Comparison of ENCODE assay signal across 16 cellular contexts in the genomic region with DNA sequence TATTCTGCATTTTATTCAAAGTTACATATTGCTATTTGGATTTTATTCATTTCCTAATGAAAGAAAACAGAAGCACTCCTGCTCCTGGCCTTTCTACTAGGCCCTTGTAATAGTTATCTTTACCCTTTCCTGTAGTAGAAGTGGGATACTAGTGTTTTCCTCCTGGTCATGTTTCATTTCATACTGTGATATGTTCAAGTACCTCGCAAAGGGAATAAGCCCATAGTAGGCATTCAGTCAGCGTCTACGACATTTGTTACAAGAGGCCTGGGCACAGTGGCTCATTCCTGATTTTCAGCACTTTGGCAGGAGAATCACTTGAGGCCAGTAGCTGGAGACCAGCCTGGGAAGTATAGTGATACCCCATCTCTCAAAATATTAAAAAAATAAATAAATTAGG.
DNase-seq lines count a peak whose midpoint lies in the region; ATAC-seq and TF ChIP-seq lines count a peak whose summit lies in the region.
"Had no signal": no experiment of that assay in that cellular context is flagged by ENCODE, and none has a peak within 500 bp of the region (broad histone marks: within the 10 kb centered on the region; RNA-seq: fewer than 3 reads in every experiment).

No MANE protein-coding gene starts in this region.

- H2AFZ ChIP-seq in trophoblast cell (ENCODE audit: insufficient read depth, low read length, poor library complexity) = no peak overlapping the region
- H2AFZ ChIP-seq: GM23248 had no signal

- H3K4me1 Mint-ChIP-seq in activated T-helper 17 cell treated with anti-CD3 and anti-CD28 coated beads, Interleukin-2, amount 50 U/mL, for 72 hours = peaks cover 37% of the 10 kb centered on the region

- H4K8ac ChIP-seq in trophoblast cell (ENCODE audit: low read depth, low read length) = no peak overlapping the region

- DNase-seq in Right ventricle myocardium superior (no peak), right atrium auricular region (ENCODE audit: low spot score) (no peak), left ventricle myocardium superior (no peak), left cardiac atrium (no peak), trophoblast cell (no peak), substantia nigra (lab: John Stamatoyannopoulos, UW) (no peak), caudate nucleus (lab: John Stamatoyannopoulos, UW) (no peak)
- DNase-seq: 8988T; Calu3; CD8-positive, alpha-beta T cell; GM23248; HFFc6; IMR-90 had no signal

- H3K27ac Mint-ChIP-seq in activated T-helper 17 cell treated with anti-CD3 and anti-CD28 coated beads, Interleukin-2, amount 50 U/mL, for 72 hours = peak overlapping the region; percentile 56
- H3K27ac Mint-ChIP-seq: CD8-positive, alpha-beta T cell; HFFc6 had no signal

- H3K14ac ChIP-seq in trophoblast cell (ENCODE audit: low read length) = no peak overlapping the region

- H3K27me3 ChIP-seq in right atrium auricular region = no peaks in the 10 kb centered on the region
- no peaks in the 10 kb centered on the region for H3K27me3 ChIP-seq in trophoblast cell (ENCODE audit: insufficient read depth, low read length)
- H3K27me3 ChIP-seq: BLaER1 had no signal

- H3K4me3 ChIP-seq in right atrium auricular region = no peak overlapping the region
- no peak overlapping the region for H3K4me3 ChIP-seq in trophoblast cell (ENCODE audit: low read depth, low read length)
- H3K4me3 ChIP-seq: BLaER1, GM23248 had no signal

- ATAC-seq in Right ventricle myocardium superior (ENCODE audit: poor library complexity) (peak; percentile 38), left ventricle myocardium superior (peak; percentile 26), left cardiac atrium (no peak)
- no peak for ATAC-seq in activated T-helper 17 cell treated with anti-CD3 and anti-CD28 coated beads, Interleukin-2, amount 50 U/mL, for 72 hours (replicated peaks)
- ATAC-seq: CD8-positive, alpha-beta T cell; HCT116 had no signal

- H4K91ac ChIP-seq in trophoblast cell (ENCODE audit: low read depth, low read length) = no peak overlapping the region

- H3K9me3 Mint-ChIP-seq in activated T-helper 17 cell treated with anti-CD3 and anti-CD28 coated beads, Interleukin-2, amount 50 U/mL, for 72 hours = no peaks in the 10 kb centered on the region
- H3K9me3 Mint-ChIP-seq: CD8-positive, alpha-beta T cell; HFFc6 had no signal

- no peak overlapping the region for H3K4ac ChIP-seq in trophoblast cell (ENCODE audit: low read depth, low read length)

- no peak overlapping the region for H2AK5ac ChIP-seq in trophoblast cell (ENCODE audit: low read length)

- no peak overlapping the region for H3K9ac ChIP-seq in trophoblast cell (ENCODE audit: low read length)
- H3K9ac ChIP-seq: BLaER1, GM23248 had no signal

- H2BK5ac ChIP-seq in trophoblast cell (ENCODE audit: low read depth, low read length, poor library complexity) = no peak overlapping the region

- H3K4me2 ChIP-seq in trophoblast cell (ENCODE audit: low read length) = no peak overlapping the region
- H3K4me2 ChIP-seq: BLaER1 had no signal

- H3K27ac ChIP-seq in right atrium auricular region (no peak overlapping the region), trophoblast cell (ENCODE audit: low read depth, low read length) (no peak overlapping the region), substantia nigra (ENCODE audit: low read depth, low read length, poor library complexity, severe bottlenecking) (no peak overlapping the region), caudate nucleus (ENCODE audit: low read depth, low read length) (no peak overlapping the region)
- H3K27ac ChIP-seq: BLaER1, GM23248 had no signal

- no peak overlapping the region for H3K4me3 Mint-ChIP-seq in activated T-helper 17 cell treated with anti-CD3 and anti-CD28 coated beads, Interleukin-2, amount 50 U/mL, for 72 hours
- H3K4me3 Mint-ChIP-seq: CD8-positive, alpha-beta T cell; HFFc6 had no signal

- H3K79me1 ChIP-seq in trophoblast cell (ENCODE audit: low read length) = no peaks in the 10 kb centered on the region

- no peak overlapping the region for H3K18ac ChIP-seq in trophoblast cell (ENCODE audit: low read length)

- no peak overlapping the region for H2BK12ac ChIP-seq in trophoblast cell (ENCODE audit: low read length)

- no peaks in the 10 kb centered on the region for H3K9me3 ChIP-seq in right atrium auricular region
- H3K9me3 ChIP-seq in trophoblast cell (ENCODE audit: insufficient read depth, low read depth, low read length) = no peaks in the 10 kb centered on the region
- H3K9me3 ChIP-seq: BLaER1 had no signal

- intact Hi-C loops in Right ventricle myocardium superior (cut with DNase I) = no loop called here
- intact Hi-C loops in left ventricle myocardium superior (cut with micrococcal nuclease) = no loop called here
- intact Hi-C loops in left cardiac atrium (cut with DNase I) = no loop called here

- peaks cover 0 to 35% of the 10 kb centered on the region in 2 donors for H3K4me1 ChIP-seq in right atrium auricular region
- peaks cover 0 to 2% of the 10 kb centered on the region in 2 experiments for H3K4me1 ChIP-seq in trophoblast cell (ENCODE audit: control insufficient read depth in 1 of 2, insufficient read depth in 2 of 2, low read length in 2 of 2)

- no peak for TF ChIP-seq CTCF in right atrium auricular region (IDR thresholded peaks at IDR 0.05)

- H3K79me2 ChIP-seq in trophoblast cell (ENCODE audit: control insufficient read depth, insufficient read depth, low read length, poor library complexity) = no peaks in the 10 kb centered on the region

- peak overlapping the region; percentile 62 for H4K12ac ChIP-seq in trophoblast cell (ENCODE audit: low read depth, low read length)

- H3K36me3 ChIP-seq in right atrium auricular region (no peaks in the 10 kb centered on the region), trophoblast cell (ENCODE audit: control insufficient read depth in 1 of 2, insufficient read depth in 2 of 2, low read length in 2 of 2) (peaks cover 3 to 4% of the 10 kb centered on the region in 2 experiments)

- peaks cover 16% of the 10 kb centered on the region for H3K36me3 Mint-ChIP-seq in activated T-helper 17 cell treated with anti-CD3 and anti-CD28 coated beads, Interleukin-2, amount 50 U/mL, for 72 hours (ENCODE audit: low read depth)

- H3K23ac ChIP-seq in trophoblast cell (ENCODE audit: low read length) = no peak overlapping the region

- H2BK120ac ChIP-seq in trophoblast cell (ENCODE audit: insufficient read depth, low read length, poor library complexity) = no peak overlapping the region

- WGBS in trophoblast cell (ENCODE audit: extremely low coverage, insufficient coverage, insufficient read length) = no CpG with 5 or more reads among the region's 3 CpGs

- no peaks in the 10 kb centered on the region for H3K27me3 Mint-ChIP-seq in activated T-helper 17 cell treated with anti-CD3 and anti-CD28 coated beads, Interleukin-2, amount 50 U/mL, for 72 hours

Comparison
In these comparisons a context has a peak if more than half of its experiments do, and no peak if none do; other contexts are left out.
1. ATAC-seq: peak in Right ventricle myocardium superior (single experiment) and left ventricle myocardium superior (single experiment); none in left cardiac atrium (0 of 2) and activated T-helper 17 cell treated with anti-CD3 and anti-CD28 coated beads, Interleukin-2, amount 50 U/mL, for 72 hours (single experiment).